Comparison of ENCODE assay signal across 21 cellular contexts in the genomic region with DNA sequence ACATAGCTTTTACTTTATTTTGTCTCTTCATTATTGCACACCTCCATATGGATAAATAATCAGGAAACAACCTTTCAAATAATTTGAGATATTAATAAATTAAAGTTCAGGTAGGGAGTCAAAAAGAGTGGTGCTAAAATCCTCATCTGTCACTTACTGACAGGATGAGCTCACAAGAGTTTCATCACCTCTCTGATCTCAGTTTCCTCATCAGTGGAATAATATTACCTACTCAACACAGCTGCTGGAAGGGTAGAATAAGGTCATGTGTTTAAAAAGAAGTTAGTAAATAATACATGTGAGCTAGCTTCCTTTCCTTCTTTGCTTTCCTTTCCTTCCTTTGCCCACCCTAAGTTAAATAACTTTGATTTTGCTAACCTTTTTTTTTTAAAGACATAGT.
"Had no signal": no experiment of that assay in that cellular context is flagged by ENCODE, and none has a peak within 500 bp of the region (broad histone marks: within the 10 kb centered on the region; RNA-seq: fewer than 3 reads in every experiment).

No MANE protein-coding gene starts in this region.

- H3K9ac ChIP-seq: neural progenitor cell had no signal

- DNase-seq: activated CD4-positive, alpha-beta T cell treated with anti-CD3 and anti-CD28 coated beads for 1 hour; activated T-cell treated with anti-CD3 and anti-CD28 coated beads, Interleukin-2, amount 50 U/mL, for 72 hours; amniotic stem cell; caudate nucleus; colonic mucosa; heart right ventricle; kidney glomerular epithelial cell; left ventricle myocardium superior; mucosa of descending colon; naive B cell; right cardiac atrium; small intestine; stimulated activated CD4-positive, alpha-beta T cell treated with anti-CD3 and anti-CD28 coated beads, Interleukin-15, amount 100 ng/mL, for 24 hours; stimulated activated CD4-positive, alpha-beta T cell treated with anti-CD3 and anti-CD28 coated beads, Interleukin-2, amount 100 ng/mL, for 48 hours; T-helper 2 cell; WERI-Rb-1 had no signal

- H3K4me1 ChIP-seq: colonic mucosa, heart right ventricle, neural progenitor cell, prostate gland, tibial nerve, vagina had no signal

- H3K36me3 ChIP-seq: colonic mucosa, heart right ventricle, neural progenitor cell, prostate gland, tibial nerve, vagina, WERI-Rb-1 had no signal

- H3K27ac ChIP-seq: colonic mucosa, heart right ventricle, neural progenitor cell, prostate gland, tibial nerve, vagina, WERI-Rb-1 had no signal

- H3K27me3 ChIP-seq: colonic mucosa, neural progenitor cell, tibial nerve, vagina had no signal

- H3K4me3 ChIP-seq: colonic mucosa, heart right ventricle, mucosa of descending colon, neural progenitor cell, prostate gland, tibial nerve, vagina had no signal

- H3K4me2 ChIP-seq: neural progenitor cell had no signal

- FAIRE-seq: endometrium, small intestine had no signal
